20 cellular contexts compared by ENCODE assay signal in the genomic region with DNA sequence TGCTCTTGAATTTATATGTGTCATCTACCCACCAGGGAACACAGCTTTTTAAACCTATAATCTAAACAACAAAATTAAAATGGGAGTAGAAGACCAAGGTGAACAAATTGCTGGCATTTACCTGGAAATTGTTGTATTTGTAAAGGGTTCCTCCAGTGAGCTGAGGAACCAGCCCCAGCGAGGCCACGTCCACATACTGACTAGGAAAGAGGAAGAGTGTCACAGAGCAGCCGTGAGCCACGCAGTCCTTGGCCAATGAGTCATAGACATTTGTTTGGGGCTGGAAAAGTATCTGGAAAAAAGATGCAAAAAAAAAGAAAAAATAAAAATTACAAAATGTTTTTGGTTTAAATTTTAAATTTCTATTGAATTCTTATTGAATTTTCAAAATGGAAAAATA. TPM values are rescaled to one million over a fixed set of nuclear protein-coding genes. Genes with fewer than 3 reads are reported as not detected.
A peak's percentile ranks its signal among the peaks of the same experiment; 100 is the strongest.
DNase-seq lines count a peak whose midpoint lies in the region; ATAC-seq and TF ChIP-seq lines count a peak whose summit lies in the region.
"Had no signal": no experiment of that assay in that cellular context is flagged by ENCODE, and none has a peak within 500 bp of the region (broad histone marks: within the 10 kb centered on the region; RNA-seq: fewer than 3 reads in every experiment).

No MANE protein-coding gene starts in this region.

- peaks cover 18% of the 10 kb centered on the region for H3K79me1 ChIP-seq in mesenchymal stem cell (replicated peaks; ENCODE audit: low read length, poor library complexity, severe bottlenecking)

- peaks cover 0 to 34% of the 10 kb centered on the region in 2 donors for H3K4me1 ChIP-seq in right atrium auricular region
- peaks cover 5% of the 10 kb centered on the region for H3K4me1 ChIP-seq in mesenchymal stem cell (ENCODE audit: control insufficient read depth, insufficient read depth, low read depth, low read length)
- H3K4me1 ChIP-seq in aorta (ENCODE audit: control insufficient read depth in 1 of 2, insufficient read depth in 2 of 2, low read length in 2 of 2): peaks cover 2 to 6% of the 10 kb centered on the region in 2 donors

- 69% methylated on average over 4 of the region's 4 CpGs for WGBS in mesenchymal stem cell
- 39 to 47% methylated on average over 4 of the region's 4 CpGs for WGBS in aorta, 2 donors

- H3K27ac ChIP-seq in right atrium auricular region (peak overlapping the region; percentile 58 to 73), VCaP (peak overlapping the region; percentile 91; the same call in 1 of the 2 replicates), mesenchymal stem cell (ENCODE audit: low read length, poor library complexity, severe bottlenecking) (no peak overlapping the region), aorta (ENCODE audit: low read depth in 1 of 2, low read length in 2 of 2) (no peak overlapping the region)
- H3K27ac ChIP-seq: WERI-Rb-1 had no signal

- ATAC-seq in aorta (ENCODE audit: low FRiP score) (peak; percentile 53), GM21528 (IDR thresholded peaks at IDR 0.05; ENCODE audit: low FRiP score, unreplicated experiment) (no peak), GM21381 (IDR thresholded peaks at IDR 0.05; ENCODE audit: unreplicated experiment) (no peak)

- H2BK120ac ChIP-seq in mesenchymal stem cell (ENCODE audit: low read depth, low read length): no peak overlapping the region

- no peak overlapping the region for H3K18ac ChIP-seq in mesenchymal stem cell (ENCODE audit: low read depth in 1 of 2, low read length in 2 of 2)

- peak overlapping the region; percentile 52 for H3K9ac ChIP-seq in mesenchymal stem cell (ENCODE audit: low read length)

- H3K9me3 ChIP-seq in right atrium auricular region (no peaks in the 10 kb centered on the region), mesenchymal stem cell (ENCODE audit: control insufficient read depth, low read length) (no peaks in the 10 kb centered on the region), aorta (ENCODE audit: control insufficient read depth, low read length) (no peaks in the 10 kb centered on the region)
- H3K9me3 ChIP-seq: prostate gland had no signal

- no peak overlapping the region for H2BK12ac ChIP-seq in mesenchymal stem cell (ENCODE audit: low read length in 2 of 2)

- no peak overlapping the region for H2BK5ac ChIP-seq in mesenchymal stem cell (ENCODE audit: low read depth, low read length, poor library complexity, severe bottlenecking)

- H3K27me3 ChIP-seq in right atrium auricular region (no peaks in the 10 kb centered on the region), mesenchymal stem cell (ENCODE audit: control insufficient read depth in 1 of 2, insufficient read depth in 1 of 2, low read length in 2 of 2) (no peaks in the 10 kb centered on the region), aorta (ENCODE audit: control insufficient read depth in 1 of 2, insufficient read depth in 2 of 2, low read length in 1 of 2) (no peaks in the 10 kb centered on the region)

- H2BK15ac ChIP-seq in mesenchymal stem cell (ENCODE audit: low read depth, poor library complexity, severe bottlenecking): no peak overlapping the region

- H3K4me3 ChIP-seq in right atrium auricular region: no peak overlapping the region
- no peak overlapping the region for H3K4me3 ChIP-seq in mesenchymal stem cell (ENCODE audit: insufficient read depth in 1 of 2, low read depth in 1 of 2, low read length in 2 of 2)
- H3K4me3 ChIP-seq in aorta (ENCODE audit: low read length in 2 of 2): no peak overlapping the region
- H3K4me3 ChIP-seq: prostate gland had no signal

- DNase-seq in right atrium auricular region (ENCODE audit: low spot score) (no peak), cardiac septum (ENCODE audit: low spot score) (no peak), mesenchymal stem cell (peak; percentile 55), aorta (peak; percentile 67 to 74)
- DNase-seq in stimulated activated CD4-positive, alpha-beta T cell treated with anti-CD3 and anti-CD28 coated beads, Interleukin-4, amount 100 ng/mL, for 24 hours: no peak
- DNase-seq: activated CD4-positive, alpha-beta memory T cell treated with anti-CD3 and anti-CD28 coated beads, Interleukin-2, amount 10 ng/mL, durations not matched to agents 7 days and 5 days; activated naive CD4-positive, alpha-beta T cell treated with Interleukin-2 at 50 U/mL for 16 hours; activated T-cell treated with anti-CD3 and anti-CD28 coated beads, Interleukin-2, amount 50 U/mL, for 1 hour; CD4-positive, alpha-beta memory T cell; hippocampal formation; KBM-7; NCI-H1105; NCI-H524 treated with DMSO at 0.1 percent for 48 hours; SIG-M5; stimulated activated CD8-positive, alpha-beta memory T cell treated with anti-CD3 and anti-CD28 coated beads, Interleukin-4, amount 100 ng/mL, for 48 hours; WERI-Rb-1 had no signal

- no peak overlapping the region for H4K91ac ChIP-seq in mesenchymal stem cell (ENCODE audit: low read length)

- no peak overlapping the region for H3K14ac ChIP-seq in mesenchymal stem cell (ENCODE audit: low read length in 2 of 2)

- H3K4ac ChIP-seq in mesenchymal stem cell (ENCODE audit: low read depth in 1 of 2, low read length in 2 of 2): no peak overlapping the region

- no peak overlapping the region for H3K23ac ChIP-seq in mesenchymal stem cell (ENCODE audit: low read length in 2 of 2)

- intact Hi-C loops in cardiac septum (cut with DNase I) (loop anchor here (2.0 to 10.0 kb wide), 3 partner anchors 27 to 541 kb away; a partner anchor contains a TSS), aorta (cut with DNase I) (loop anchor here (2.0 to 10.0 kb wide), 3 partner anchors 143 to 551 kb away; a partner anchor contains a TSS)

- no peak overlapping the region for H2AK5ac ChIP-seq in mesenchymal stem cell (ENCODE audit: low read length, severe bottlenecking)

- no peak overlapping the region for H4K8ac ChIP-seq in mesenchymal stem cell (ENCODE audit: low read length)

- peaks cover 36% of the 10 kb centered on the region for H3K36me3 ChIP-seq in right atrium auricular region
- H3K36me3 ChIP-seq in mesenchymal stem cell (ENCODE audit: control insufficient read depth in 1 of 2, insufficient read depth in 2 of 2, low read depth in 1 of 2, low read length in 2 of 2): peaks cover 35 to 79% of the 10 kb centered on the region in 2 experiments
- peaks cover 2 to 3% of the 10 kb centered on the region in 2 donors for H3K36me3 ChIP-seq in aorta (ENCODE audit: control insufficient read depth in 1 of 2, insufficient read depth in 2 of 2, low read length in 1 of 2)
- H3K36me3 ChIP-seq: prostate gland had no signal

- H2AFZ ChIP-seq in mesenchymal stem cell (ENCODE audit: low read depth, low read length): no peak overlapping the region

- TF ChIP-seq CTCF in right atrium auricular region (IDR thresholded peaks at IDR 0.05) (no peak), VCaP (conservative IDR thresholded peaks at IDR 0.05) (no peak)

- H3K4me2 ChIP-seq in mesenchymal stem cell (ENCODE audit: low read length, poor library complexity, severe bottlenecking): no peak overlapping the region

RNA-seq across cellular contexts. Expression of a gene that starts 58.7 kb away (rescaled TPM):
- 10 to 100 TPM; 20.3 to 21.7 TPM for total RNA-seq in right atrium auricular region
- 36.2 TPM for total RNA-seq in cardiac septum
- polyA plus RNA-seq in mesenchymal stem cell (2013, experiment 1 of 2): 15.1 TPM
- polyA plus RNA-seq in mesenchymal stem cell (2013, experiment 2 of 2): 18.2 TPM
- 10 to 100 TPM; 43.6 to 46.2 TPM for total RNA-seq in aorta
- polyA plus RNA-seq in aorta: 10 to 100 TPM; 15.2 to 22.2 TPM

Comparison
In these comparisons a context has a peak if more than half of its experiments do, and no peak if none do; other contexts are left out.
1. DNase-seq: peak in mesenchymal stem cell (single experiment) and aorta (2 of 2); none in right atrium auricular region (single experiment), cardiac septum (single experiment) and stimulated activated CD4-positive, alpha-beta T cell treated with anti-CD3 and anti-CD28 coated beads, Interleukin-4, amount 100 ng/mL, for 24 hours (single experiment).
2. H3K27ac ChIP-seq: peak in right atrium auricular region (2 of 2) and VCaP (single experiment); none in mesenchymal stem cell (single experiment) and aorta (0 of 2).